8 cellular contexts compared by ENCODE assay signal in genomic region chr12:123268850-123269249, GRCh38. TPM values are rescaled to one million over a fixed set of nuclear protein-coding genes. Genes with fewer than 3 reads are reported as not detected.
DNase-seq lines count a peak whose midpoint lies in the region; ATAC-seq and TF ChIP-seq lines count a peak whose summit lies in the region.

No MANE protein-coding gene starts in this region.

- no peaks in the 10 kb centered on the region for H3K9me3 Mint-ChIP-seq in CD8-positive, alpha-beta T cell

- peak overlapping the region; percentile 65 for H3K4me3 ChIP-seq in CD8-positive, alpha-beta T cell (ENCODE audit: low read depth, low read length)
- H3K4me3 ChIP-seq in RWPE2 (ENCODE audit: severe bottlenecking) (no peak overlapping the region), fibroblast of the aortic adventitia (ENCODE audit: low read depth, low read length) (peak overlapping the region; percentile 85)

- no peak for DNase-seq in CD8-positive, alpha-beta T cell
- DNase-seq in RWPE2 (ENCODE audit: low spot score), result no peak
- no peak for DNase-seq in fibroblast of the aortic adventitia (ENCODE audit: low read depth)
- DNase-seq in putamen (ENCODE audit: low spot score), result peak; percentile 66
- DNase-seq in NCI-H345 treated with DMSO at 0.1 percent for 48 hours (lab: John Stamatoyannopoulos, UW; ENCODE audit: unreplicated experiment), result no peak

- H3K36me3 ChIP-seq in CD8-positive, alpha-beta T cell (ENCODE audit: insufficient read depth, low read length), result no peaks in the 10 kb centered on the region
- H3K36me3 ChIP-seq in RWPE2 (ENCODE audit: low read depth), result peaks cover 17% of the 10 kb centered on the region

- peaks cover 26% of the 10 kb centered on the region for H3K4me1 ChIP-seq in CD8-positive, alpha-beta T cell (ENCODE audit: insufficient read depth, low read length)
- no peaks in the 10 kb centered on the region for H3K4me1 ChIP-seq in RWPE2 (ENCODE audit: insufficient read depth, poor library complexity, severe bottlenecking)

- no peaks in the 10 kb centered on the region for H3K27me3 Mint-ChIP-seq in CD8-positive, alpha-beta T cell (ENCODE audit: low read depth)

- H3K9me3 ChIP-seq in CD8-positive, alpha-beta T cell (ENCODE audit: low read length), result no peaks in the 10 kb centered on the region
- no peaks in the 10 kb centered on the region for H3K9me3 ChIP-seq in RWPE2 (ENCODE audit: severe bottlenecking)

- ATAC-seq in CD8-positive, alpha-beta T cell, result no peak
- ATAC-seq in RWPE2 (ENCODE audit: low read depth) (no peak), GM18868 (IDR thresholded peaks at IDR 0.05; ENCODE audit: unreplicated experiment) (no peak), GM21723 (IDR thresholded peaks at IDR 0.05; ENCODE audit: unreplicated experiment) (no peak), GM18502 (IDR thresholded peaks at IDR 0.05; ENCODE audit: poor library complexity, unreplicated experiment) (no peak)

- intact Hi-C loops in CD8-positive, alpha-beta T cell (cut with DNase I, micrococcal nuclease), result no loop called here

- H3K27me3 ChIP-seq in CD8-positive, alpha-beta T cell (ENCODE audit: insufficient read depth, low read length), result no peaks in the 10 kb centered on the region
- no peaks in the 10 kb centered on the region for H3K27me3 ChIP-seq in RWPE2 (ENCODE audit: insufficient read depth, poor library complexity, severe bottlenecking)

- no peak for TF ChIP-seq CTCF in CD8-positive, alpha-beta T cell (IDR thresholded peaks at IDR 0.05)
- no peak for TF ChIP-seq CTCF in RWPE2 (IDR thresholded peaks at IDR 0.05; ENCODE audit: poor library complexity, severe bottlenecking)
- TF ChIP-seq CTCF in fibroblast of the aortic adventitia (IDR thresholded peaks at IDR 0.05; ENCODE audit: insufficient read depth, low read length), result no peak

- POLR2A ChIA-PET in CD8-positive, alpha-beta T cell (lab: Charles Lee), result interaction anchor here (1.4 kb wide), 1 partner anchor 314 kb away, joined by 5 read pairs; no protein-coding TSS in a partner anchor

- H3K4me3 Mint-ChIP-seq in CD8-positive, alpha-beta T cell, result peak overlapping the region; percentile 71

- H3K4me1 Mint-ChIP-seq in CD8-positive, alpha-beta T cell (ENCODE audit: low read depth), result peaks cover 32% of the 10 kb centered on the region

- no peaks in the 10 kb centered on the region for H3K36me3 Mint-ChIP-seq in CD8-positive, alpha-beta T cell

- CTCF ChIA-PET in CD8-positive, alpha-beta T cell (lab: Charles Lee), result interaction anchor here (0.9 to 2.8 kb wide), 3 partner anchors 46 to 314 kb away, joined by 3 to 14 read pairs (median 4); partner anchors contain the start of gene TMED2

- no peak overlapping the region for H3K27ac Mint-ChIP-seq in CD8-positive, alpha-beta T cell

- no peak overlapping the region for H3K27ac ChIP-seq in CD8-positive, alpha-beta T cell (ENCODE audit: low read depth, low read length)
- H3K27ac ChIP-seq in RWPE2 (ENCODE audit: poor library complexity, severe bottlenecking), result peak overlapping the region; percentile 77

RNA-seq across cellular contexts. Expression of gene CDK2AP1, which starts 2.8 kb away (rescaled TPM):
- 1 to 10 TPM; 3.8 to 4.1 TPM for total RNA-seq in CD8-positive, alpha-beta T cell
- 85.5 and 356 TPM in 2 replicates for total RNA-seq in fibroblast of the aortic adventitia (ENCODE audit: low replicate concordance)

RNA-seq across cellular contexts. Expression of gene MTRFR, which starts 35.6 kb away (rescaled TPM):
- 10 to 100 TPM; 37.7 to 39.4 TPM for total RNA-seq in CD8-positive, alpha-beta T cell
- total RNA-seq in fibroblast of the aortic adventitia (ENCODE audit: low replicate concordance), result 12.8 and 17.5 TPM in 2 replicates

RNA-seq across cellular contexts. Expression of gene MPHOSPH9, which starts 35.9 kb away (rescaled TPM):
- total RNA-seq in CD8-positive, alpha-beta T cell, result 10 to 100 TPM; 82.2 to 84.4 TPM
- total RNA-seq in fibroblast of the aortic adventitia (ENCODE audit: low replicate concordance), result 27.4 and 68.9 TPM in 2 replicates

Comparison
In these comparisons a context has a peak if more than half of its experiments do, and no peak if none do; other contexts are left out.
1. RNA of gene CDK2AP1, which starts 2.8 kb away (total RNA-seq): 85.5 to 356 TPM in fibroblast of the aortic adventitia; 3.8 to 4.1 TPM in CD8-positive, alpha-beta T cell; every median in the first group is over 10 times any median in the second.